ENCODE assay signal across 11 cellular contexts in genomic region chr16:49838639-49839461, GRCh38. TPM values are rescaled to one million over a fixed set of nuclear protein-coding genes. Genes with fewer than 3 reads are reported as not detected.
DNase-seq lines count a peak whose midpoint lies in the region; ATAC-seq and TF ChIP-seq lines count a peak whose summit lies in the region.
"Had no signal": no experiment of that assay in that cellular context is flagged by ENCODE, and none has a peak within 500 bp of the region (broad histone marks: within the 10 kb centered on the region; RNA-seq: fewer than 3 reads in every experiment).

No MANE protein-coding gene starts in this region.

- peak overlapping the region; percentile 66 for H2AK5ac ChIP-seq in neuronal stem cell (ENCODE audit: low read depth, low read length)

- peak overlapping the region; percentile 91 to 100 (median 99) for H3K4me2 ChIP-seq in BLaER1 treated with 17β-estradiol and CSF1 and Interleukin-3, amounts not matched to agents 10 nM and 100 nM
- H3K4me2 ChIP-seq in neuronal stem cell (ENCODE audit: insufficient read depth, low read length, poor library complexity, severe bottlenecking): peak overlapping the region; percentile 77
- H3K4me2 ChIP-seq: KMS-11 had no signal

- peak overlapping the region; percentile 76 to 98 (median 92) for H3K9ac ChIP-seq in BLaER1 treated with 17β-estradiol and CSF1 and Interleukin-3, amounts not matched to agents 10 nM and 100 nM
- H3K9ac ChIP-seq in adipocyte (ENCODE audit: low read length) (peak overlapping the region; percentile 26), neuronal stem cell (ENCODE audit: low read depth, low read length, poor library complexity) (peak overlapping the region; percentile 50)
- H3K9ac ChIP-seq: KMS-11 had no signal

- no peak overlapping the region for H2AFZ ChIP-seq in neuronal stem cell (ENCODE audit: low read length)

- H3K9me3 ChIP-seq in BLaER1 treated with 17β-estradiol and CSF1 and Interleukin-3, amounts not matched to agents 10 nM and 100 nM (replicated peaks in 1 of 11): no peaks in the 10 kb centered on the region
- H3K9me3 ChIP-seq in adipocyte (ENCODE audit: control insufficient read depth, low read length): no peaks in the 10 kb centered on the region
- H3K9me3 ChIP-seq in neuronal stem cell (replicated peaks in 1 of 2; ENCODE audit: control insufficient read depth in 2 of 2, insufficient read depth in 1 of 2, low read depth in 1 of 2, low read length in 2 of 2): no peaks in the 10 kb centered on the region

- peak overlapping the region; percentile 68 for H2BK5ac ChIP-seq in neuronal stem cell (ENCODE audit: low read length)

- H3K4me3 ChIP-seq in BLaER1 treated with 17β-estradiol and CSF1 and Interleukin-3, amounts not matched to agents 10 nM and 100 nM: peak overlapping the region; percentile 44 to 68 (median 52)
- no peak overlapping the region for H3K4me3 ChIP-seq in adipocyte (ENCODE audit: low read length)
- peak overlapping the region in 1 of 2 donors; percentile 61 for H3K4me3 ChIP-seq in neuronal stem cell (ENCODE audit: low read length in 2 of 2)

- peak overlapping the region; percentile 74 for H3K18ac ChIP-seq in neuronal stem cell (ENCODE audit: low read length)

- peaks cover 44 to 94% (median 87%) of the 10 kb centered on the region in 10 experiments for H3K4me1 ChIP-seq in BLaER1 treated with 17β-estradiol and CSF1 and Interleukin-3, amounts not matched to agents 10 nM and 100 nM
- H3K4me1 ChIP-seq in adipocyte (ENCODE audit: control insufficient read depth, insufficient read depth, low read length) (peaks cover 57% of the 10 kb centered on the region), neuronal stem cell (ENCODE audit: control insufficient read depth in 2 of 2, insufficient read depth in 1 of 2, low read depth in 1 of 2, low read length in 2 of 2) (peaks cover 41 to 51% of the 10 kb centered on the region in 2 donors)

- H3K4ac ChIP-seq in neuronal stem cell (ENCODE audit: low read length): no peak overlapping the region

- peak overlapping the region; percentile 44 for H3K23ac ChIP-seq in neuronal stem cell (ENCODE audit: low read depth, low read length, poor library complexity)

- peak overlapping the region; percentile 58 for H3K14ac ChIP-seq in neuronal stem cell (ENCODE audit: low read length)

- H4K20me1 ChIP-seq in BLaER1 treated with 17β-estradiol and CSF1 and Interleukin-3, amounts not matched to agents 10 nM and 100 nM: no peaks in the 10 kb centered on the region

- no peak overlapping the region for H4K91ac ChIP-seq in neuronal stem cell (ENCODE audit: low read depth, low read length, poor library complexity)

- ATAC-seq in left ventricle myocardium superior: peak; percentile 16
- ATAC-seq in GM18868 (IDR thresholded peaks at IDR 0.05; ENCODE audit: unreplicated experiment): no peak
- no peak for ATAC-seq in GM21529 (IDR thresholded peaks at IDR 0.05; ENCODE audit: unreplicated experiment)
- ATAC-seq in HG03442 (IDR thresholded peaks at IDR 0.05; ENCODE audit: unreplicated experiment): no peak
- ATAC-seq: activated naive CD4-positive, alpha-beta T cell treated with anti-CD3 and anti-CD28 coated beads, Interleukin-2, amount 50 U/mL, for 72 hours had no signal

- DNase-seq in adipocyte (ENCODE audit: low read depth): no peak
- peak; percentile 46 for DNase-seq in left ventricle myocardium superior
- peak; percentile 50 for DNase-seq in neuronal stem cell (ENCODE audit: low spot score)
- DNase-seq in GM10266 (ENCODE audit: extremely low spot score): no peak
- DNase-seq: NCI-H345 had no signal

- H2BK12ac ChIP-seq in neuronal stem cell (ENCODE audit: low read length): peak overlapping the region; percentile 67

- peak overlapping the region; percentile 38 for H2BK15ac ChIP-seq in neuronal stem cell (ENCODE audit: low read length)

- TF ChIP-seq CTCF in GM10266 (IDR thresholded peaks at IDR 0.05; ENCODE audit: control insufficient read depth, insufficient read depth, low read depth, missing control alignments): no peak

- peaks cover 0 to 8% (median 0%) of the 10 kb centered on the region in 11 experiments; a peak in 2 of 22 replicates for H3K27me3 ChIP-seq in BLaER1 treated with 17β-estradiol and CSF1 and Interleukin-3, amounts not matched to agents 10 nM and 100 nM
- H3K27me3 ChIP-seq in adipocyte (replicated peaks; ENCODE audit: control insufficient read depth, insufficient read depth, low read length) (no peaks in the 10 kb centered on the region), neuronal stem cell (ENCODE audit: control insufficient read depth in 3 of 3, insufficient read depth in 3 of 3, low read depth in 1 of 3, low read length in 3 of 3) (no peaks in the 10 kb centered on the region)

- H4K8ac ChIP-seq in neuronal stem cell (ENCODE audit: low read depth, low read length): no peak overlapping the region

- H3K36me3 ChIP-seq in BLaER1 treated with 17β-estradiol and CSF1 and Interleukin-3, amounts not matched to agents 10 nM and 100 nM: no peaks in the 10 kb centered on the region
- H3K36me3 ChIP-seq in adipocyte (ENCODE audit: control insufficient read depth, insufficient read depth, low read length, severe bottlenecking) (no peaks in the 10 kb centered on the region), neuronal stem cell (replicated peaks in 1 of 2; ENCODE audit: control insufficient read depth in 2 of 2, insufficient read depth in 2 of 2, low read length in 2 of 2) (peaks cover 0 to 14% of the 10 kb centered on the region in 2 donors)

- H3K79me1 ChIP-seq in neuronal stem cell (ENCODE audit: low read depth, low read length): peaks cover 25% of the 10 kb centered on the region

- H3K27ac ChIP-seq in BLaER1 treated with 17β-estradiol and CSF1 and Interleukin-3, amounts not matched to agents 10 nM and 100 nM: peak overlapping the region; percentile 50 to 100 (median 99); a peak in 21 of 22 replicates
- H3K27ac ChIP-seq in neuronal stem cell (replicated peaks; ENCODE audit: low read length): no peak overlapping the region
- H3K27ac ChIP-seq: KMS-11 had no signal

- WGBS in neuronal stem cell (ENCODE audit: extremely low coverage in 2 of 2, insufficient read length in 2 of 2, insufficient replicate concordance in 1 of 2), 2 donors: no CpG with 5 or more reads among the region's 63 CpGs

- no peak overlapping the region for H2BK120ac ChIP-seq in neuronal stem cell (ENCODE audit: low read depth, low read length)

- intact Hi-C loops in left ventricle myocardium superior (cut with micrococcal nuclease): no loop called here

RNA-seq across cellular contexts. Expression of gene ZNF423, which starts 17.1 kb away (rescaled TPM):
- 7.8 TPM for total RNA-seq in left ventricle myocardium superior
- polyA plus RNA-seq in neuronal stem cell (2013, experiment 1 of 2): 27.7 TPM
- 27.1 TPM for polyA plus RNA-seq in neuronal stem cell (2013, experiment 2 of 2)

Comparison
In these comparisons a context has a peak if more than half of its experiments do, and no peak if none do; other contexts are left out.
1. H3K9ac ChIP-seq: peak in every context shown above with its lines; median percentile 92 in BLaER1 treated with 17β-estradiol and CSF1 and Interleukin-3, amounts not matched to agents 10 nM and 100 nM; 50 in neuronal stem cell; 26 in adipocyte.
2. DNase-seq: peak in left ventricle myocardium superior (single experiment) and neuronal stem cell (single experiment); none in adipocyte (single experiment) and GM10266 (single experiment).